Comparison of ENCODE assay signal across 19 cellular contexts in genomic region chr7:25772802-25773201, GRCh38.
A peak's percentile ranks its signal among the peaks of the same experiment; 100 is the strongest.
DNase-seq lines count a peak whose midpoint lies in the region; ATAC-seq and TF ChIP-seq lines count a peak whose summit lies in the region.
"Had no signal": no experiment of that assay in that cellular context is flagged by ENCODE, and none has a peak within 500 bp of the region (broad histone marks: within the 10 kb centered on the region; RNA-seq: fewer than 3 reads in every experiment).

No MANE protein-coding gene starts in this region.

- no peak overlapping the region for H4K8ac ChIP-seq in neuronal stem cell (ENCODE audit: low read depth, low read length)

- no peaks in the 10 kb centered on the region for H3K9me3 Mint-ChIP-seq in nephron
- H3K9me3 Mint-ChIP-seq: CD8-positive, alpha-beta T cell; GM23338 had no signal

- POLR2A ChIA-PET in A673 (lab: Charles Lee; ENCODE audit: low non-redundant PET): no interaction called here

- H3K9me3 ChIP-seq in A673 (ENCODE audit: low read depth, low read length, poor library complexity, severe bottlenecking): no peaks in the 10 kb centered on the region
- H3K9me3 ChIP-seq in Karpas-422 (ENCODE audit: low read length): no peaks in the 10 kb centered on the region
- no peaks in the 10 kb centered on the region for H3K9me3 ChIP-seq in parathyroid adenoma (ENCODE audit: control insufficient read depth, low read length)
- H3K9me3 ChIP-seq in neuronal stem cell (replicated peaks in 1 of 2; ENCODE audit: control insufficient read depth in 2 of 2, insufficient read depth in 1 of 2, low read depth in 1 of 2, low read length in 2 of 2): no peaks in the 10 kb centered on the region
- no peaks in the 10 kb centered on the region for H3K9me3 ChIP-seq in vagina
- H3K9me3 ChIP-seq: BLaER1, Caco-2 had no signal

- no peaks in the 10 kb centered on the region for H3K9me2 ChIP-seq in Karpas-422 (replicated peaks; ENCODE audit: insufficient read depth, low read length)

- H3K4me1 Mint-ChIP-seq in nephron: peaks cover 56% of the 10 kb centered on the region
- H3K4me1 Mint-ChIP-seq: B cell; CD4-positive, CD25-positive, alpha-beta regulatory T cell had no signal

- H2BK12ac ChIP-seq in neuronal stem cell (ENCODE audit: low read length): no peak overlapping the region

- H3K27ac Mint-ChIP-seq in nephron: peak overlapping the region in 2 of 3 experiments; percentile 26 to 79
- H3K27ac Mint-ChIP-seq: B cell; CD4-positive, CD25-positive, alpha-beta regulatory T cell; CD8-positive, alpha-beta T cell; GM23338; H9 had no signal

- no peak overlapping the region for H3K23ac ChIP-seq in neuronal stem cell (ENCODE audit: low read depth, low read length, poor library complexity)

- H3K79me1 ChIP-seq in neuronal stem cell (ENCODE audit: low read depth, low read length): no peaks in the 10 kb centered on the region

- H3K9ac ChIP-seq in Karpas-422 (ENCODE audit: low read length) (no peak overlapping the region), parathyroid adenoma (no peak overlapping the region), neuronal stem cell (ENCODE audit: low read depth, low read length, poor library complexity) (no peak overlapping the region)
- H3K9ac ChIP-seq: BLaER1 had no signal

- no peaks in the 10 kb centered on the region for H3K4me1 ChIP-seq in A673 (ENCODE audit: insufficient read depth, low read length, poor library complexity, severe bottlenecking)
- no peaks in the 10 kb centered on the region for H3K4me1 ChIP-seq in Karpas-422 (ENCODE audit: low read length)
- H3K4me1 ChIP-seq in parathyroid adenoma: peaks cover 44% of the 10 kb centered on the region
- peaks cover 0 to 2% of the 10 kb centered on the region in 2 donors for H3K4me1 ChIP-seq in neuronal stem cell (ENCODE audit: control insufficient read depth in 2 of 2, insufficient read depth in 1 of 2, low read depth in 1 of 2, low read length in 2 of 2)
- H3K4me1 ChIP-seq in vagina: no peaks in the 10 kb centered on the region
- H3K4me1 ChIP-seq: Caco-2 had no signal

- no peak overlapping the region for H4K91ac ChIP-seq in neuronal stem cell (ENCODE audit: low read depth, low read length, poor library complexity)

- H4K20me1 ChIP-seq in Karpas-422 (ENCODE audit: insufficient read depth, low read depth, low read length): no peaks in the 10 kb centered on the region
- H4K20me1 ChIP-seq: BLaER1 had no signal

- H3K4me2 ChIP-seq in Karpas-422 (ENCODE audit: low read depth, low read length, poor library complexity, severe bottlenecking) (no peak overlapping the region), parathyroid adenoma (ENCODE audit: low read length) (no peak overlapping the region), neuronal stem cell (ENCODE audit: insufficient read depth, low read length, poor library complexity, severe bottlenecking) (no peak overlapping the region)
- H3K4me2 ChIP-seq: BLaER1, GM23338 had no signal

- no peak overlapping the region for H3K4me3 ChIP-seq in A673 (ENCODE audit: low read depth, low read length, poor library complexity, severe bottlenecking)
- H3K4me3 ChIP-seq in Karpas-422 (ENCODE audit: low read length): no peak overlapping the region
- H3K4me3 ChIP-seq in parathyroid adenoma (ENCODE audit: low read depth, low read length): no peak overlapping the region
- no peak overlapping the region for H3K4me3 ChIP-seq in neuronal stem cell (ENCODE audit: low read length in 2 of 2)
- H3K4me3 ChIP-seq in vagina: no peak overlapping the region
- H3K4me3 ChIP-seq: BLaER1, GM23338 had no signal

- H2AFZ ChIP-seq in Karpas-422 (ENCODE audit: low read length): no peak overlapping the region
- no peak overlapping the region for H2AFZ ChIP-seq in parathyroid adenoma
- H2AFZ ChIP-seq in neuronal stem cell (ENCODE audit: low read length): no peak overlapping the region
- H2AFZ ChIP-seq: GM23338 had no signal

- no TSS peak for BruUV-seq in A673 (replicated peaks; lab: Mats Ljungman, UMichigan)

- TF ChIP-seq CTCF in A673 (conservative IDR thresholded peaks at IDR 0.05; ENCODE audit: low read depth, low read length): no peak
- TF ChIP-seq CTCF in nephron (IDR thresholded peaks at IDR 0.05; ENCODE audit: unreplicated experiment in 3 of 3): no peak
- no peak for TF ChIP-seq CTCF in parathyroid adenoma (IDR thresholded peaks at IDR 0.05)
- no peak for TF ChIP-seq CTCF in vagina (IDR thresholded peaks at IDR 0.05)

- peaks cover 3% of the 10 kb centered on the region for H3K36me3 Mint-ChIP-seq in nephron (ENCODE audit: low read depth)
- H3K36me3 Mint-ChIP-seq: CD4-positive, CD25-positive, alpha-beta regulatory T cell; CD8-positive, alpha-beta T cell had no signal

- intact Hi-C loops in A673 (cut with micrococcal nuclease; ENCODE audit: unreplicated experiment) (no loop called here), vagina (cut with DNase I) (no loop called here)

- H3K36me3 ChIP-seq in A673 (ENCODE audit: insufficient read depth, low read length, poor library complexity, severe bottlenecking): no peaks in the 10 kb centered on the region
- H3K36me3 ChIP-seq in Karpas-422 (ENCODE audit: insufficient read depth, low read length): no peaks in the 10 kb centered on the region
- H3K36me3 ChIP-seq in parathyroid adenoma (ENCODE audit: control insufficient read depth, insufficient read depth, low read length): no peaks in the 10 kb centered on the region
- H3K36me3 ChIP-seq in neuronal stem cell (replicated peaks in 1 of 2; ENCODE audit: control insufficient read depth in 2 of 2, insufficient read depth in 2 of 2, low read length in 2 of 2): no peaks in the 10 kb centered on the region
- H3K36me3 ChIP-seq in vagina: no peaks in the 10 kb centered on the region
- H3K36me3 ChIP-seq: BLaER1 had no signal

- H2AK5ac ChIP-seq in neuronal stem cell (ENCODE audit: low read depth, low read length): no peak overlapping the region

- H3K27me3 ChIP-seq in A673 (replicated peaks; ENCODE audit: insufficient read depth, low read depth, low read length, poor library complexity) (peaks cover 5% of the 10 kb centered on the region), Karpas-422 (ENCODE audit: low read length) (no peaks in the 10 kb centered on the region), parathyroid adenoma (ENCODE audit: control insufficient read depth, insufficient read depth, low read length) (no peaks in the 10 kb centered on the region), neuronal stem cell (ENCODE audit: control insufficient read depth in 3 of 3, insufficient read depth in 3 of 3, low read depth in 1 of 3, low read length in 3 of 3) (no peaks in the 10 kb centered on the region), vagina (no peaks in the 10 kb centered on the region)
- H3K27me3 ChIP-seq: BLaER1 had no signal

- CTCF ChIA-PET in A673 (lab: Charles Lee): no interaction called here

- H3K18ac ChIP-seq in neuronal stem cell (ENCODE audit: low read length): no peak overlapping the region

- H3K4me3 Mint-ChIP-seq in nephron: no peak overlapping the region
- H3K4me3 Mint-ChIP-seq: B cell; CD4-positive, CD25-positive, alpha-beta regulatory T cell; CD8-positive, alpha-beta T cell; GM23338; H9 had no signal

- no peak overlapping the region for H2BK5ac ChIP-seq in neuronal stem cell (ENCODE audit: low read length)

- H3K4ac ChIP-seq in neuronal stem cell (ENCODE audit: low read length): no peak overlapping the region

- H2BK15ac ChIP-seq in neuronal stem cell (ENCODE audit: low read length): no peak overlapping the region

- no peak for TF ChIP-seq POLR2A in vagina (IDR thresholded peaks at IDR 0.05)

- H3K27me3 Mint-ChIP-seq in nephron (ENCODE audit: low read depth): no peaks in the 10 kb centered on the region

- WGBS in neuronal stem cell (ENCODE audit: extremely low coverage in 2 of 2, insufficient read length in 2 of 2, insufficient replicate concordance in 1 of 2), 2 donors: no CpG with 5 or more reads among the region's 4 CpGs

- H3K14ac ChIP-seq in neuronal stem cell (ENCODE audit: low read length): no peak overlapping the region

- DNase-seq in A673 (ENCODE audit: low spot score): peak; percentile 5
- DNase-seq in Karpas-422: peak; percentile 21
- DNase-seq in neuronal stem cell (ENCODE audit: low spot score): no peak
- DNase-seq in vagina (ENCODE audit: extremely low spot score in 2 of 2): no peak
- DNase-seq: Caco-2; CD4-positive, CD25-positive, alpha-beta regulatory T cell; CD8-positive, alpha-beta T cell; DMS53; DMS79 treated with DMSO at 0.1 percent for 48 hours; GF-D8; H9 had no signal

- H3K79me2 ChIP-seq in Karpas-422 (ENCODE audit: low read length) (no peaks in the 10 kb centered on the region), parathyroid adenoma (no peaks in the 10 kb centered on the region)

- no peak for ATAC-seq in GM18873 (IDR thresholded peaks at IDR 0.05; ENCODE audit: low FRiP score, unreplicated experiment)
- ATAC-seq: CD8-positive, alpha-beta T cell; GM23338; HCT116 had no signal

- H2BK120ac ChIP-seq in neuronal stem cell (ENCODE audit: low read depth, low read length): no peak overlapping the region

- H3K27ac ChIP-seq in A673 (ENCODE audit: low read depth, low read length, poor library complexity, severe bottlenecking) (no peak overlapping the region), Karpas-422 (ENCODE audit: low read length) (no peak overlapping the region), parathyroid adenoma (peak overlapping the region; percentile 11), neuronal stem cell (replicated peaks; ENCODE audit: low read length) (no peak overlapping the region), vagina (no peak overlapping the region)
- H3K27ac ChIP-seq: BLaER1, C4-2B had no signal

Comparison
In these comparisons a context has a peak if more than half of its experiments do, and no peak if none do; other contexts are left out.
1. DNase-seq: peak in A673 (single experiment) and Karpas-422 (single experiment); none in neuronal stem cell (single experiment) and vagina (0 of 2).